Comparison of ENCODE assay signal across 17 cellular contexts in the genomic region with DNA sequence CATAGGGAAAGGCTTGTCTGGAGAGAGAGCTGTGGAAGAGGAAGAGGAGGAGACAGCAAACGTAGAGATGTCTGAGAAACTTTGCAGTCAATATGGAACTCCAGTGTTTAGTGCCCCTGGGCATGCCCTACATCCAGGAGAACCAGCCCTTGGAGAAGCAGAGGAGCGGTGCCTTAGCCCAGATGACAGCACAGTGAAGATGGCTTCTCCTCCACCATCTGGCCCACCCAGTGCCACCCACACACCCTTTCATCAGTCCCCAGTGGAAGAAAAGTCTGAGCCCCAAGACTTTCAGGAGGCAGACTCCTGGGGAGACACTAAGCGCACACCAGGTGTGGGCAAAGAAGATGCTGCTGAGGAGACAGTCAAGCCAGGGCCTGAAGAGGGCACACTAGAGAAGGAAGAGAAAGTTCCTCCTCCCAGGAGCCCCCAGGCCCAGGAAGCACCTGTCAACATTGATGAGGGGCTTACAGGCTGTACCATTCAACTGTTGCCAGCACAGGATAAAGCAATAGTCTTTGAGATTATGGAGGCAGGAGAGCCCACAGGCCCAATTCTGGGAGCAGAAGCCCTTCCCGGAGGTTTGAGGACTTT. TPM values are rescaled to one million over a fixed set of nuclear protein-coding genes. Genes with fewer than 3 reads are reported as not detected.
DNase-seq lines count a peak whose midpoint lies in the region; ATAC-seq, FAIRE-seq and TF ChIP-seq lines count a peak whose summit lies in the region.
"Had no signal": no experiment of that assay in that cellular context is flagged by ENCODE, and none has a peak within 500 bp of the region (broad histone marks: within the 10 kb centered on the region; RNA-seq: fewer than 3 reads in every experiment).

No MANE protein-coding gene starts in this region.

- RAD21 ChIA-PET in GM12878 (lab: Charles Lee; ENCODE audit: unreplicated experiment): no interaction called here

- no peaks in the 10 kb centered on the region for H3F3A ChIP-seq in Loucy (ENCODE audit: low read depth)

- H3K79me2 ChIP-seq in Loucy (ENCODE audit: insufficient read depth, low read length) (no peaks in the 10 kb centered on the region), GM12878 (ENCODE audit: control insufficient read depth, insufficient read depth, low read length) (no peaks in the 10 kb centered on the region), hepatocyte (no peaks in the 10 kb centered on the region)

- SMC1A ChIA-PET in GM12878 (lab: Charles Lee; ENCODE audit: uncharacterized antibody, unreplicated experiment): no interaction called here

- peaks cover 9% of the 10 kb centered on the region for H3K4me1 ChIP-seq in Loucy (ENCODE audit: insufficient read depth, low read length, poor library complexity, severe bottlenecking)
- H3K4me1 ChIP-seq in GM12878 (ENCODE audit: control insufficient read depth, insufficient read depth, low read length): no peaks in the 10 kb centered on the region
- H3K4me1 ChIP-seq in hepatocyte (ENCODE audit: insufficient read depth): no peaks in the 10 kb centered on the region
- H3K4me1 ChIP-seq in kidney (ENCODE audit: control insufficient read depth in 1 of 2, insufficient read depth in 1 of 2, low read depth in 1 of 2, low read length in 2 of 2): no peaks in the 10 kb centered on the region

- H3K9me2 ChIP-seq in Loucy (replicated peaks; ENCODE audit: low read depth, low read length) (no peaks in the 10 kb centered on the region), hepatocyte (replicated peaks; ENCODE audit: insufficient read depth) (no peaks in the 10 kb centered on the region)

- H3K27me3 ChIP-seq in Loucy (ENCODE audit: insufficient read depth, low read length, poor library complexity, severe bottlenecking) (no peaks in the 10 kb centered on the region), GM12878 (replicated peaks in 1 of 2; ENCODE audit: control insufficient read depth in 2 of 2, insufficient read depth in 2 of 2, low read length in 1 of 2) (peaks cover 0 to 2% of the 10 kb centered on the region in 2 experiments; a peak in 2 of 4 replicates), hepatocyte (no peaks in the 10 kb centered on the region)
- H3K27me3 ChIP-seq: SJCRH30 had no signal

- BruUV-seq in GM12878 (replicated peaks; lab: Mats Ljungman, UMichigan): no TSS peak

- TF ChIP-seq RAD21 in GM12878 (IDR thresholded peaks at IDR 0.05; ENCODE audit: insufficient read depth, low read depth, low read length): no peak

- H3K9me3 ChIP-seq in Loucy (ENCODE audit: insufficient read depth, low read depth, low read length) (no peaks in the 10 kb centered on the region), GM12878 (replicated peaks; ENCODE audit: control insufficient read depth, insufficient read depth, low read length) (no peaks in the 10 kb centered on the region), hepatocyte (ENCODE audit: low read depth) (no peaks in the 10 kb centered on the region), kidney (ENCODE audit: control insufficient read depth in 1 of 2, low read length in 2 of 2) (no peaks in the 10 kb centered on the region)
- H3K9me3 ChIP-seq: SJCRH30 had no signal

- H2AFZ ChIP-seq in Loucy (ENCODE audit: low read length) (no peak overlapping the region), GM12878 (ENCODE audit: control insufficient read depth, low read depth, low read length) (no peak overlapping the region), hepatocyte (no peak overlapping the region)
- H2AFZ ChIP-seq: GM23248 had no signal

- peak overlapping the region; percentile 32 to 55 for H3K27ac Mint-ChIP-seq in stimulated activated naive CD8-positive, alpha-beta T cell treated with anti-CD3 and anti-CD28 coated beads, Interleukin-15, amount 100 ng/mL, for 72 hours
- H3K27ac Mint-ChIP-seq: B cell had no signal

- no peak overlapping the region for H3K27ac ChIP-seq in GM12878 (ENCODE audit: control insufficient read depth, insufficient read depth)
- H3K27ac ChIP-seq in hepatocyte: no peak overlapping the region
- no peak overlapping the region for H3K27ac ChIP-seq in kidney (ENCODE audit: low read depth in 2 of 2, low read length in 2 of 2)
- H3K27ac ChIP-seq: GM23248, KMS-11, SJCRH30 had no signal

- TF ChIP-seq EP300 in GM12878 (IDR thresholded peaks at IDR 0.05; ENCODE audit: borderline replicate concordance in 1 of 2, control insufficient read depth in 1 of 2, low read depth in 2 of 2, low read length in 2 of 2): no peak

- peaks cover 3% of the 10 kb centered on the region for H3K27me3 Mint-ChIP-seq in stimulated activated naive CD8-positive, alpha-beta T cell treated with anti-CD3 and anti-CD28 coated beads, Interleukin-15, amount 100 ng/mL, for 72 hours

- POLR2A ChIA-PET in GM12878 (lab: Charles Lee): interaction anchor here (0.6 kb wide), 1 partner anchor 1895 kb away, joined by 4 read pairs; no protein-coding TSS in a partner anchor

- TF ChIP-seq POLR2A in GM12878 (IDR thresholded peaks at IDR 0.05; ENCODE audit: low read depth, low read length): no peak

- 70% methylated on average over 4 of the region's 4 CpGs for WGBS in GM12878 (ENCODE audit: insufficient coverage, insufficient replicate concordance, low lambda C conversion rate, missing lambda C conversion rate)
- WGBS in hepatocyte (ENCODE audit: low lambda C conversion rate, missing lambda C conversion rate): 90% methylated on average over 4 of the region's 4 CpGs

- H3K36me3 ChIP-seq in Loucy (ENCODE audit: insufficient read depth, low read length) (no peaks in the 10 kb centered on the region; the same call in 1 of the 2 replicates), GM12878 (ENCODE audit: control insufficient read depth in 2 of 2, insufficient read depth in 2 of 2, low read length in 1 of 2) (no peaks in the 10 kb centered on the region), hepatocyte (replicated peaks; ENCODE audit: insufficient read depth, low read depth) (no peaks in the 10 kb centered on the region), kidney (ENCODE audit: control insufficient read depth in 1 of 2, insufficient read depth in 2 of 2, low read length in 2 of 2) (peaks cover 3 to 6% of the 10 kb centered on the region in 2 donors)

- H4K20me1 ChIP-seq in Loucy (ENCODE audit: insufficient read depth, low read length, poor library complexity, severe bottlenecking): no peaks in the 10 kb centered on the region
- H4K20me1 ChIP-seq in GM12878 (ENCODE audit: control insufficient read depth, insufficient read depth): no peaks in the 10 kb centered on the region
- no peaks in the 10 kb centered on the region for H4K20me1 ChIP-seq in hepatocyte (ENCODE audit: insufficient read depth, poor library complexity, severe bottlenecking)

- peaks cover 15% of the 10 kb centered on the region for H3K4me1 Mint-ChIP-seq in stimulated activated naive CD8-positive, alpha-beta T cell treated with anti-CD3 and anti-CD28 coated beads, Interleukin-15, amount 100 ng/mL, for 72 hours

- H3K4me3 ChIP-seq in Loucy (ENCODE audit: low read length, poor library complexity, severe bottlenecking): no peak overlapping the region
- no peak overlapping the region for H3K4me3 ChIP-seq in GM12878
- H3K4me3 ChIP-seq in hepatocyte: no peak overlapping the region
- H3K4me3 ChIP-seq in kidney (ENCODE audit: low read length in 2 of 2): no peak overlapping the region
- H3K4me3 ChIP-seq: GM23248, SJCRH30 had no signal

- FAIRE-seq in GM12878 (lab: Jason Lieb, UNC): no peak
- no peak for FAIRE-seq in kidney (lab: Jason Lieb, UNC)
- FAIRE-seq: GM19239 had no signal

- intact Hi-C loops in GM12878 (cut with micrococcal nuclease; ENCODE audit: unreplicated experiment): no loop called here
- intact Hi-C loops in Right ventricle myocardium superior (cut with DNase I): no loop called here
- intact Hi-C loops in kidney (cut with DNase I): no loop called here

- CTCF ChIA-PET in GM12878 (lab: Yijun Ruan, JAX): interaction anchor here (2.3 kb wide), 1 partner anchor 10 kb away, joined by 11 read pairs; no protein-coding TSS in a partner anchor

- DNase-seq in stimulated activated naive CD8-positive, alpha-beta T cell treated with anti-CD3 and anti-CD28 coated beads, Interleukin-15, amount 100 ng/mL, for 72 hours: no peak
- no peak for DNase-seq in stimulated activated naive CD8-positive, alpha-beta T cell treated with anti-CD3 and anti-CD28 coated beads, Interleukin-15, Interleukin-2, amounts not matched to agents 100 U/mL and 50 U/mL, for 24 hours
- DNase-seq in GM12878 (ENCODE audit: low read depth, low spot score) (no peak), hepatocyte (ENCODE audit: low spot score) (no peak), Right ventricle myocardium superior (no peak), kidney (no peak)
- DNase-seq: EL, GM23248, NCI-H1930, NCI-H2171, NCI-H82, SJCRH30, SW 1271 had no signal

- TF ChIP-seq CTCF in Loucy (conservative IDR thresholded peaks at IDR 0.05; ENCODE audit: low read length): peak; percentile 40
- peak in 1 of 3 experiments; percentile 10; a peak in 1 of 6 replicates for TF ChIP-seq CTCF in GM12878 (IDR thresholded peaks at IDR 0.05 in 2 of 3, conservative IDR thresholded peaks at IDR 0.05 in 1 of 3; ENCODE audit: control insufficient read depth in 2 of 3, extremely low read depth in 1 of 3, insufficient read depth in 1 of 3, low read depth in 3 of 3, low read length in 3 of 3)
- no peak for TF ChIP-seq CTCF in hepatocyte (IDR thresholded peaks at IDR 0.05; ENCODE audit: poor library complexity)
- TF ChIP-seq CTCF in kidney (IDR thresholded peaks at IDR 0.05; ENCODE audit: borderline replicate concordance, extremely low read depth, insufficient read depth): no peak

- H3K4me3 Mint-ChIP-seq in stimulated activated naive CD8-positive, alpha-beta T cell treated with anti-CD3 and anti-CD28 coated beads, Interleukin-15, amount 100 ng/mL, for 72 hours: no peak overlapping the region
- H3K4me3 Mint-ChIP-seq: B cell had no signal

- in situ Hi-C loops in GM12878 (cut with MboI): no loop called here

- H3K4me2 ChIP-seq in Loucy (ENCODE audit: low read depth, low read length, poor library complexity, severe bottlenecking) (no peak overlapping the region), GM12878 (ENCODE audit: control insufficient read depth, insufficient read depth) (no peak overlapping the region), hepatocyte (no peak overlapping the region)
- H3K4me2 ChIP-seq: KMS-11 had no signal

- H3K9ac ChIP-seq in Loucy (ENCODE audit: low read depth, low read length, poor library complexity, severe bottlenecking): no peak overlapping the region
- H3K9ac ChIP-seq in GM12878 (ENCODE audit: control insufficient read depth, insufficient read depth, low read length): no peak overlapping the region
- no peak overlapping the region for H3K9ac ChIP-seq in kidney (ENCODE audit: low read length in 2 of 2)
- H3K9ac ChIP-seq: GM23248, KMS-11 had no signal

- no peaks in the 10 kb centered on the region for H3K9me3 Mint-ChIP-seq in stimulated activated naive CD8-positive, alpha-beta T cell treated with anti-CD3 and anti-CD28 coated beads, Interleukin-15, amount 100 ng/mL, for 72 hours

- no peak for ATAC-seq in stimulated activated naive CD8-positive, alpha-beta T cell treated with anti-CD3 and anti-CD28 coated beads, Interleukin-15, amount 100 ng/mL, for 72 hours
- ATAC-seq in stimulated activated naive CD8-positive, alpha-beta T cell treated with anti-CD3 and anti-CD28 coated beads, Interleukin-15, Interleukin-2, amounts not matched to agents 100 U/mL and 50 U/mL, for 24 hours: no peak
- ATAC-seq in GM12878 (peak; percentile 38), Right ventricle myocardium superior (ENCODE audit: poor library complexity) (no peak)

RNA-seq across cellular contexts. Expression of a gene that starts 6.9 kb away (rescaled TPM):
- total RNA-seq in GM12878 (2013; cell fraction: nucleolus; rRNA removed): 0.04 TPM in 1 of 2 replicates, not detected in the other
- total RNA-seq in GM12878 (2014; rRNA removed): 0.06 and 0.11 TPM in 2 replicates
- total RNA-seq in GM12878 (2014; rRNA removed; fragmentation: Illumina TruSeq; extraction: Trizol): 0.04 and 0.05 TPM in 2 replicates
- 0.10 and 0.16 TPM in 2 replicates for total RNA-seq in GM12878 (2021)
- 0.04 TPM for polyA plus RNA-seq in GM12878 (2011; ENCODE audit: low read depth)
- 0.01 TPM in 2 replicates for polyA plus RNA-seq in GM12878 (2011; rRNA removed)
- polyA plus RNA-seq in GM12878 (2011; cell fraction: cytosol; rRNA removed): 0.01 and 0.02 TPM in 2 replicates
- polyA plus RNA-seq in GM12878 (2011; cell fraction: nucleus; rRNA removed): 0.03 TPM in 2 replicates
- polyA plus RNA-seq in GM12878 (2012): 0.03 and 0.07 TPM in 2 replicates
- 0.06 and 0.07 TPM in 2 replicates for polyA plus RNA-seq in GM12878 (2014; fragmentation: Illumina TruSeq; extraction: Trizol)
- under 1 TPM; under 0.01 to 0.03 TPM for polyA plus RNA-seq in GM12878 (2014; fragmentation: Nextera tagmentation; extraction: Ambion mirVana)
- polyA plus RNA-seq in GM12878 (2014; rRNA removed): 0.01 and 0.04 TPM in 2 replicates
- polyA plus RNA-seq in GM12878 (2016; fragmentation: Nextera tagmentation; extraction: Ambion mirVana): under 1 TPM; 0.05 to 0.07 TPM
- polyA minus RNA-seq in GM12878 (2011; rRNA and poly(A)+ RNA removed): 0.10 and 0.15 TPM in 2 replicates
- 0.10 and 0.13 TPM in 2 replicates for polyA minus RNA-seq in GM12878 (2011; cell fraction: cytosol; rRNA and poly(A)+ RNA removed)
- polyA minus RNA-seq in GM12878 (2011; cell fraction: nucleus; rRNA and poly(A)+ RNA removed): under 0.01 and 0.10 TPM in 2 replicates
- total RNA-seq in hepatocyte: 6.7 and 9.5 TPM in 2 replicates
- polyA plus RNA-seq in hepatocyte: 7.2 and 7.3 TPM in 2 replicates
- total RNA-seq in Right ventricle myocardium superior: 24.4 TPM
- total RNA-seq in kidney: 9.3 TPM
- 2.7 TPM for polyA plus RNA-seq in kidney (ENCODE audit: insufficient read depth, low read depth, low replicate concordance)

RNA-seq across cellular contexts. Expression of a gene that starts 31.4 kb away (rescaled TPM):
- 115 and 135 TPM in 2 replicates for total RNA-seq in GM12878 (2013; cell fraction: nucleolus; rRNA removed)
- 20.2 and 27.8 TPM in 2 replicates for total RNA-seq in GM12878 (2014; rRNA removed)
- total RNA-seq in GM12878 (2014; rRNA removed; fragmentation: Illumina TruSeq; extraction: Trizol): 23.2 and 23.4 TPM in 2 replicates
- total RNA-seq in GM12878 (2021): 25.7 and 26.7 TPM in 2 replicates
- polyA plus RNA-seq in GM12878 (2011; ENCODE audit: low read depth): 12.6 TPM
- polyA plus RNA-seq in GM12878 (2011; rRNA removed): 50.2 and 52.6 TPM in 2 replicates
- polyA plus RNA-seq in GM12878 (2011; cell fraction: cytosol; rRNA removed): 34.8 and 38.0 TPM in 2 replicates
- polyA plus RNA-seq in GM12878 (2011; cell fraction: nucleus; rRNA removed): 79.9 and 96.8 TPM in 2 replicates
- 15.4 and 16.2 TPM in 2 replicates for polyA plus RNA-seq in GM12878 (2012)
- polyA plus RNA-seq in GM12878 (2014; fragmentation: Illumina TruSeq; extraction: Trizol): 18.9 and 19.2 TPM in 2 replicates
- polyA plus RNA-seq in GM12878 (2014; fragmentation: Nextera tagmentation; extraction: Ambion mirVana): 1 to 10 TPM; 6.2 to 6.4 TPM
- polyA plus RNA-seq in GM12878 (2014; rRNA removed): 14.5 and 17.8 TPM in 2 replicates
- 10 to 100 TPM; 19.1 to 19.5 TPM for polyA plus RNA-seq in GM12878 (2016; fragmentation: Nextera tagmentation; extraction: Ambion mirVana)
- 62.1 and 67.4 TPM in 2 replicates for polyA minus RNA-seq in GM12878 (2011; rRNA and poly(A)+ RNA removed)
- 18.7 and 19.2 TPM in 2 replicates for polyA minus RNA-seq in GM12878 (2011; cell fraction: cytosol; rRNA and poly(A)+ RNA removed)
- polyA minus RNA-seq in GM12878 (2011; cell fraction: nucleus; rRNA and poly(A)+ RNA removed): 42.3 and 49.5 TPM in 2 replicates
- 36.9 and 46.8 TPM in 2 replicates for total RNA-seq in hepatocyte
- 16.5 and 16.6 TPM in 2 replicates for polyA plus RNA-seq in hepatocyte
- total RNA-seq in Right ventricle myocardium superior: 23.7 TPM
- 47.4 TPM for total RNA-seq in kidney
- polyA plus RNA-seq in kidney (ENCODE audit: insufficient read depth, low read depth, low replicate concordance): 15.9 TPM
